Comparison of ENCODE assay signal across 2 cellular contexts in the genomic region with DNA sequence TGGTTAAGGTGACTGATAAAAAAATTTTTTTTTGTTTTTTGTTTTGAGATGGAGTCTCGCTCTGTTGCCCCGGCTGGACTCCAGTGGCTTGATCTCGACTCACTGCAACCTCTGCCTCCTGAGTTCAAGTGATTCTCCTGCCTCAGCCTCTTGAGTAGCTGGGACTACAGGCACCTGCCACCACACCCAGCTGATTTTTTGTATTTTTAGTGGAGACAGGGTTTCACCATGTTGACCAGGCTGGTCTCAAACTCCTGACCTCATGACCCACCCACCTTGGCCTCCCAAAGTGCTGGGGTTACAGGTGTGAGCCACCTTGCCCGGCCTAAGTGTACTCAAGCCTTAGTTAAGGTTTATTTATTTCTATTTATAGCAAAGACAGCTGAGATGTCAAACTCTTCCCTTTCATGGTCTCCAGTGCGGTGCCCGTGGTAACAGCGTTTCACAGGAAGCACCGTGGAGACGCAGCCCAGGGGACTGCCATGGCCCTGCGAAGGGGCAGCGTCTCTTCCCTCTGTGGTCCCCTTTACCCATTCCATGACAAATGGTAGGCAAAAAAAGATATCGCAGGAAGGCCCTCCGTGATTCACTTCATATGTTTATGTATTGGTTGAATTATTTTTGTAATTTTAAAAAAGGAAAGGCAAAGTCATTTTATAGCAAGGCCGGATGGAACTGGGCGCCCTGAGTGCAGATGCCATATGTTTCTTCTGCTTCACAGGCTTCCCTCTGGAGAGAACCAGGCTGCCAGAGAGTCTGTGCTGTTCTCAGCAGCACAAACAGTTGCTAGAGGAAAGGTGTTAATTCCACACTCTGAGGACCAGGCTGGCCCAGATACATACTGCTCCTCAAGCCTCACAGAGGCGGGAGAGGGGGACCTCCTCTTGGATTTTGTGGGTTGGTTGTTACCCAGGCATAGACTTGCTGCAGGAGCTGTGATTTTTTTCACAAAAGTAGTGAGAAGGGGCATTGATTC.
TF ChIP-seq lines count a peak whose summit lies in the region.

No MANE protein-coding gene starts in this region.

TF ChIP-seq in HepG2, 621 proteins besides CTCF, POLR2A, EP300 and RAD21 (continues in another document):
- TF ChIP-seq BHLHE40 (IDR thresholded peaks at IDR 0.05; ENCODE audit: low read length) (no peak), ZC3H13 (CRISPR knock-in tag; IDR thresholded peaks at IDR 0.05) (0 out of 2 replicates have a peak, but pooled peaks have one; percentile 20), KDM2A (CRISPR knock-in tag; IDR thresholded peaks at IDR 0.05; ENCODE audit: borderline replicate concordance, low read depth) (no peak), AGO2 (optimal IDR thresholded peaks at IDR 0.05; ENCODE audit: low read depth, low read length) (peak; percentile 51), ZFAT (CRISPR knock-in tag; conservative IDR thresholded peaks at IDR 0.05) (no peak), ZNF121 (CRISPR knock-in tag; IDR thresholded peaks at IDR 0.05) (peak; percentile 32; the same call in 1 of the 2 replicates), TMF1 (CRISPR knock-in tag; IDR thresholded peaks at IDR 0.05; ENCODE audit: low read depth) (no peak), ZNF484 (CRISPR knock-in tag; IDR thresholded peaks at IDR 0.05; ENCODE audit: borderline replicate concordance, low read depth) (no peak), POLR2G (IDR thresholded peaks at IDR 0.05; ENCODE audit: low read depth, low read length) (peak; percentile 51), ZKSCAN8 (CRISPR knock-in tag; IDR thresholded peaks at IDR 0.05; ENCODE audit: borderline replicate concordance) (no peak), ZNF232 (CRISPR knock-in tag; IDR thresholded peaks at IDR 0.05; ENCODE audit: borderline replicate concordance) (no peak), JUNB (CRISPR knock-in tag; IDR thresholded peaks at IDR 0.05; ENCODE audit: borderline replicate concordance) (no peak), TOPORS (CRISPR knock-in tag; IDR thresholded peaks at IDR 0.05) (0 out of 2 replicates have a peak, but pooled peaks have one; percentile 60), SIN3A (IDR thresholded peaks at IDR 0.05; ENCODE audit: borderline replicate concordance, low read depth, low read length) (no peak), ZNF570 (CRISPR knock-in tag; IDR thresholded peaks at IDR 0.05; ENCODE audit: borderline replicate concordance) (no peak), ZNF512B (CRISPR knock-in tag; IDR thresholded peaks at IDR 0.05; ENCODE audit: borderline replicate concordance) (no peak), POLR2AphosphoS5 (IDR thresholded peaks at IDR 0.05; ENCODE audit: low read depth, low read length) (peak; percentile 17; the same call in 1 of the 2 replicates), ARID2 (CRISPR knock-in tag; IDR thresholded peaks at IDR 0.05; ENCODE audit: borderline replicate concordance) (0 out of 2 replicates have a peak, but pooled peaks have one; percentile 51), HIVEP1 (CRISPR knock-in tag; IDR thresholded peaks at IDR 0.05) (no peak), KLF12 (CRISPR knock-in tag; IDR thresholded peaks at IDR 0.05; ENCODE audit: borderline replicate concordance) (no peak)
- TF ChIP-seq, protein P1, sequence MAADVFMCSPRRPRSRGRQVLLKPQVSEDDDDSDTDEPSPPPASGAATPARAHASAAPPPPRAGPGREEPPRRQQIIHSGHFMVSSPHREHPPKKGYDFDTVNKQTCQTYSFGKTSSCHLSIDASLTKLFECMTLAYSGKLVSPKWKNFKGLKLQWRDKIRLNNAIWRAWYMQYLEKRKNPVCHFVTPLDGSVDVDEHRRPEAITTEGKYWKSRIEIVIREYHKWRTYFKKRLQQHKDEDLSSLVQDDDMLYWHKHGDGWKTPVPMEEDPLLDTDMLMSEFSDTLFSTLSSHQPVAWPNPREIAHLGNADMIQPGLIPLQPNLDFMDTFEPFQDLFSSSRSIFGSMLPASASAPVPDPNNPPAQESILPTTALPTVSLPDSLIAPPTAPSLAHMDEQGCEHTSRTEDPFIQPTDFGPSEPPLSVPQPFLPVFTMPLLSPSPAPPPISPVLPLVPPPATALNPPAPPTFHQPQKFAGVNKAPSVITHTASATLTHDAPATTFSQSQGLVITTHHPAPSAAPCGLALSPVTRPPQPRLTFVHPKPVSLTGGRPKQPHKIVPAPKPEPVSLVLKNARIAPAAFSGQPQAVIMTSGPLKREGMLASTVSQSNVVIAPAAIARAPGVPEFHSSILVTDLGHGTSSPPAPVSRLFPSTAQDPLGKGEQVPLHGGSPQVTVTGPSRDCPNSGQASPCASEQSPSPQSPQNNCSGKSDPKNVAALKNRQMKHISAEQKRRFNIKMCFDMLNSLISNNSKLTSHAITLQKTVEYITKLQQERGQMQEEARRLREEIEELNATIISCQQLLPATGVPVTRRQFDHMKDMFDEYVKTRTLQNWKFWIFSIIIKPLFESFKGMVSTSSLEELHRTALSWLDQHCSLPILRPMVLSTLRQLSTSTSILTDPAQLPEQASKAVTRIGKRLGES (CRISPR knock-in tag; IDR thresholded peaks at IDR 0.05; ENCODE audit: borderline replicate concordance): no peak
- TF ChIP-seq, protein P2, sequence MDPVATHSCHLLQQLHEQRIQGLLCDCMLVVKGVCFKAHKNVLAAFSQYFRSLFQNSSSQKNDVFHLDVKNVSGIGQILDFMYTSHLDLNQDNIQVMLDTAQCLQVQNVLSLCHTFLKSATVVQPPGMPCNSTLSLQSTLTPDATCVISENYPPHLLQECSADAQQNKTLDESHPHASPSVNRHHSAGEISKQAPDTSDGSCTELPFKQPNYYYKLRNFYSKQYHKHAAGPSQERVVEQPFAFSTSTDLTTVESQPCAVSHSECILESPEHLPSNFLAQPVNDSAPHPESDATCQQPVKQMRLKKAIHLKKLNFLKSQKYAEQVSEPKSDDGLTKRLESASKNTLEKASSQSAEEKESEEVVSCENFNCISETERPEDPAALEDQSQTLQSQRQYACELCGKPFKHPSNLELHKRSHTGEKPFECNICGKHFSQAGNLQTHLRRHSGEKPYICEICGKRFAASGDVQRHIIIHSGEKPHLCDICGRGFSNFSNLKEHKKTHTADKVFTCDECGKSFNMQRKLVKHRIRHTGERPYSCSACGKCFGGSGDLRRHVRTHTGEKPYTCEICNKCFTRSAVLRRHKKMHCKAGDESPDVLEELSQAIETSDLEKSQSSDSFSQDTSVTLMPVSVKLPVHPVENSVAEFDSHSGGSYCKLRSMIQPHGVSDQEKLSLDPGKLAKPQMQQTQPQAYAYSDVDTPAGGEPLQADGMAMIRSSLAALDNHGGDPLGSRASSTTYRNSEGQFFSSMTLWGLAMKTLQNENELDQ (CRISPR knock-in tag; IDR thresholded peaks at IDR 0.05; ENCODE audit: borderline replicate concordance): no peak

TF ChIP-seq in WTC11, 78 proteins besides CTCF, POLR2A, EP300 and RAD21:
- TF ChIP-seq, protein P3, sequence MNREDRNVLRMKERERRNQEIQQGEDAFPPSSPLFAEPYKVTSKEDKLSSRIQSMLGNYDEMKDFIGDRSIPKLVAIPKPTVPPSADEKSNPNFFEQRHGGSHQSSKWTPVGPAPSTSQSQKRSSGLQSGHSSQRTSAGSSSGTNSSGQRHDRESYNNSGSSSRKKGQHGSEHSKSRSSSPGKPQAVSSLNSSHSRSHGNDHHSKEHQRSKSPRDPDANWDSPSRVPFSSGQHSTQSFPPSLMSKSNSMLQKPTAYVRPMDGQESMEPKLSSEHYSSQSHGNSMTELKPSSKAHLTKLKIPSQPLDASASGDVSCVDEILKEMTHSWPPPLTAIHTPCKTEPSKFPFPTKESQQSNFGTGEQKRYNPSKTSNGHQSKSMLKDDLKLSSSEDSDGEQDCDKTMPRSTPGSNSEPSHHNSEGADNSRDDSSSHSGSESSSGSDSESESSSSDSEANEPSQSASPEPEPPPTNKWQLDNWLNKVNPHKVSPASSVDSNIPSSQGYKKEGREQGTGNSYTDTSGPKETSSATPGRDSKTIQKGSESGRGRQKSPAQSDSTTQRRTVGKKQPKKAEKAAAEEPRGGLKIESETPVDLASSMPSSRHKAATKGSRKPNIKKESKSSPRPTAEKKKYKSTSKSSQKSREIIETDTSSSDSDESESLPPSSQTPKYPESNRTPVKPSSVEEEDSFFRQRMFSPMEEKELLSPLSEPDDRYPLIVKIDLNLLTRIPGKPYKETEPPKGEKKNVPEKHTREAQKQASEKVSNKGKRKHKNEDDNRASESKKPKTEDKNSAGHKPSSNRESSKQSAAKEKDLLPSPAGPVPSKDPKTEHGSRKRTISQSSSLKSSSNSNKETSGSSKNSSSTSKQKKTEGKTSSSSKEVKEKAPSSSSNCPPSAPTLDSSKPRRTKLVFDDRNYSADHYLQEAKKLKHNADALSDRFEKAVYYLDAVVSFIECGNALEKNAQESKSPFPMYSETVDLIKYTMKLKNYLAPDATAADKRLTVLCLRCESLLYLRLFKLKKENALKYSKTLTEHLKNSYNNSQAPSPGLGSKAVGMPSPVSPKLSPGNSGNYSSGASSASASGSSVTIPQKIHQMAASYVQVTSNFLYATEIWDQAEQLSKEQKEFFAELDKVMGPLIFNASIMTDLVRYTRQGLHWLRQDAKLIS (CRISPR knock-in tag; IDR thresholded peaks at IDR 0.05; ENCODE audit: borderline replicate concordance): no peak
- TF ChIP-seq PRRX2 (CRISPR knock-in tag; IDR thresholded peaks at IDR 0.05) (0 out of 2 replicates have a peak, but pooled peaks have one; percentile 33), PREB (CRISPR knock-in tag; IDR thresholded peaks at IDR 0.05; ENCODE audit: borderline replicate concordance) (no peak), NFE2L1 (CRISPR knock-in tag; IDR thresholded peaks at IDR 0.05) (no peak), E2F5 (CRISPR knock-in tag; IDR thresholded peaks at IDR 0.05) (no peak), ZNF121 (CRISPR knock-in tag; IDR thresholded peaks at IDR 0.05) (peak; percentile 13; the same call in 1 of the 2 replicates), SOX15 (CRISPR knock-in tag; IDR thresholded peaks at IDR 0.05) (no peak)
- TF ChIP-seq, protein P4, sequence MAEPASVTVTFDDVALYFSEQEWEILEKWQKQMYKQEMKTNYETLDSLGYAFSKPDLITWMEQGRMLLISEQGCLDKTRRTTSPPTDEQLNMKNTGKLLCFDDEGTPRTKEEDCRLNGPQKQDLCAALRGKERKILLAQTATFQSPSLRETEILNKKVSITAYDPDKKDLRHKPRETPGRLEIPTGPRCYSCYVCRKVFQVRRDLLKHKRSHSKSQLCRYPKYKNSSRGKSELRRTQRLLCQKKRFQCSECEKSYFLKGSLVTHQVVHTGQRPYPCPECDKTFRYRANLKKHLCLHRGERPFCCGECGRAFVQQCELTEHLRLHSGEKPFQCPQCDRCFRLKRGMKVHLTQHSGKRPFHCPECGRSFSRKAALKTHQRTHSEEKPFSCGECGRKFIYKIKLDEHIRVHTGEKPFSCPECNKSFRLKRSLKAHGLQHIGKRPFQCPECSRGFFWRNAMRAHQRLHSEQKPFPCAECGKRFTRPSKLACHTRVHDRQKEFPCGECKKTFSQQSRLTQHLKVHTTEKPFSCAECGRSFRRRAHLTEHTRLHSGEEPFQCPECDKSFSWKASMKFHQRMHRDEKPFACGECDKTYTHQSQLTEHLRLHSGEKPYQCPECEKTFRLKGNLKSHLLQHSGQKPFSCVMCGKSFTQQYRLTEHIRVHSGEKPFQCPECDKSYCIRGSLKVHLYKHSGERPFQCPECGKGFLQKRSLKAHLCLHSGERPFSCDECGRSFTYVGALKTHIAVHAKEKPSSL (CRISPR knock-in tag; conservative IDR thresholded peaks at IDR 0.05): no peak
- TF ChIP-seq, protein P5, sequence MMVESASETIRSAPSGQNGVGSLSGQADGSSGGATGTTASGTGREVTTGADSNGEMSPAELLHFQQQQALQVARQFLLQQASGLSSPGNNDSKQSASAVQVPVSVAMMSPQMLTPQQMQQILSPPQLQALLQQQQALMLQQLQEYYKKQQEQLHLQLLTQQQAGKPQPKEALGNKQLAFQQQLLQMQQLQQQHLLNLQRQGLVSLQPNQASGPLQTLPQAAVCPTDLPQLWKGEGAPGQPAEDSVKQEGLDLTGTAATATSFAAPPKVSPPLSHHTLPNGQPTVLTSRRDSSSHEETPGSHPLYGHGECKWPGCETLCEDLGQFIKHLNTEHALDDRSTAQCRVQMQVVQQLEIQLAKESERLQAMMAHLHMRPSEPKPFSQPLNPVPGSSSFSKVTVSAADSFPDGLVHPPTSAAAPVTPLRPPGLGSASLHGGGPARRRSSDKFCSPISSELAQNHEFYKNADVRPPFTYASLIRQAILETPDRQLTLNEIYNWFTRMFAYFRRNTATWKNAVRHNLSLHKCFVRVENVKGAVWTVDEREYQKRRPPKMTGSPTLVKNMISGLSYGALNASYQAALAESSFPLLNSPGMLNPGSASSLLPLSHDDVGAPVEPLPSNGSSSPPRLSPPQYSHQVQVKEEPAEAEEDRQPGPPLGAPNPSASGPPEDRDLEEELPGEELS (CRISPR knock-in tag; IDR thresholded peaks at IDR 0.05): no peak
